In the genomic region with DNA sequence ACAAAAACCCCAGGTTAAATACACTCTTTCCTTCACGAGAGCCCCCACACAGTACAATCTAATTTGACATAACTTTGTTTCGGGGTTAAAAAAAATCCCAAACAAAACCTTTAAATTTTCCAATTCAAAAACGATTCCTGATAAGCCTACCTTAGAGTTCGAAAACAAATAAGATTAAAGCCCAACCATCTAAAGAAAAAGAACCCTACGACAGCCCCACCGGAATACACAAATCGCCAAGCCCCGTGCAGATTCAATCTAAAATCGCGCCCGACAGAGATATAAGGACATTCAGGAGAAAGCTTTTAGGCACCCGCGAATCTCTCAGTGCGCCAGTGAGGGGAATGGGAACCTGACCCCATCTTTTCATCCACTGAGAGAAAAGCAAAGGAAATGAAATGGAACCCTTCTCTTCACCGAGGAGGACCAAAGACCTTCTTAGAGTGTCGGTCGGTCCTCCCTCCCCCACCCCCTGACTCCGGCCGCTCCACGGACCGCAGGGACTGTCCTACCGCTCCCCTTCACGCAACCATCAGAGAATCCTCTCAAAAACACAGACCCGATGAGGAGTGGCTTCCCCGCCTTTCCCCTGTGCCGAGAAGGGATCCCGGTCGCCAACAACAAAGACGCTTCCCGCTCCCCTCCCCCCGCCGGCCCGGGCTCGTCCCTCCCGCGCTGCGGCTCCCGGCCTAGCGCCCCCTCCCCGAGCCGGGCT, we compare ENCODE assay signal across 8 cellular contexts. TPM values are rescaled to one million over a fixed set of nuclear protein-coding genes. Genes with fewer than 3 reads are reported as not detected.
DNase-seq lines count a peak whose midpoint lies in the region; ATAC-seq, FAIRE-seq and TF ChIP-seq lines count a peak whose summit lies in the region.

No MANE protein-coding gene starts in this region.

- TF ChIP-seq POLR2A in A549 (IDR thresholded peaks at IDR 0.05; ENCODE audit: low read length) (no peak), GM12878 (IDR thresholded peaks at IDR 0.05; ENCODE audit: low read depth, low read length) (no peak)

- intact Hi-C loops in GM12878 (cut with micrococcal nuclease; ENCODE audit: unreplicated experiment) = loop anchor here (2.0 to 5.0 kb wide), 3 partner anchors 15 to 282 kb away; no protein-coding TSS in a partner anchor

- H3K79me2 ChIP-seq in SK-N-SH (ENCODE audit: insufficient read depth) (peaks cover 82% of the 10 kb centered on the region), GM12878 (ENCODE audit: control insufficient read depth, insufficient read depth, low read length) (peaks cover 89% of the 10 kb centered on the region)

- peak overlapping the region; percentile 88 for H3K9ac ChIP-seq in SK-N-SH
- peak overlapping the region; percentile 84 for H3K9ac ChIP-seq in GM12878 (ENCODE audit: control insufficient read depth, insufficient read depth, low read length)

- in situ Hi-C loops in GM12878 (cut with MboI) = loop anchor here (25.0 kb wide), 2 partner anchors 1498 to 1648 kb away; a partner anchor contains a TSS

- 1% methylated on average over 27 of the region's 41 CpGs for WGBS in A549 (ENCODE audit: missing lambda C conversion rate)
- WGBS in SK-N-SH (ENCODE audit: low lambda C conversion rate) = 1% methylated on average over 22 of the region's 41 CpGs
- WGBS in GM12878 (ENCODE audit: insufficient coverage, insufficient replicate concordance, low lambda C conversion rate, missing lambda C conversion rate) = under 1% methylated on average over 20 of the region's 41 CpGs

- CTCF ChIA-PET in A549 (lab: Yijun Ruan, JAX) (interaction anchor here (0.6 to 1.4 kb wide), 2 partner anchors 11 to 122 kb away, joined by 3 read pairs; no protein-coding TSS in a partner anchor), SK-N-SH (lab: Yijun Ruan, JAX) (no interaction called here), GM12878 (lab: Yijun Ruan, JAX) (interaction anchor here (0.6 kb wide), 1 partner anchor 16 kb away, joined by 3 read pairs; no protein-coding TSS in a partner anchor)

- H2AFZ ChIP-seq in SK-N-SH (ENCODE audit: low read depth) (peak overlapping the region; percentile 57), GM12878 (ENCODE audit: control insufficient read depth, low read depth, low read length) (peak overlapping the region; percentile 69)

- ATAC-seq in A549 = peak; percentile 12 to 36
- ATAC-seq in GM18498 (IDR thresholded peaks at IDR 0.05; ENCODE audit: unreplicated experiment) = peak; percentile 2
- ATAC-seq in HG03558 (IDR thresholded peaks at IDR 0.05; ENCODE audit: extremely low read depth, unreplicated experiment) = peak; percentile 2
- ATAC-seq in GM12878 = peak; percentile 13

- RAD21 ChIA-PET in GM12878 (lab: Charles Lee; ENCODE audit: unreplicated experiment) = no interaction called here

- DNase-seq in A549 (ENCODE audit: low read depth in 1 of 2, low spot score in 1 of 2) (peak; percentile 35 to 46), SK-N-SH (peak; percentile 70), GM12878 (ENCODE audit: low read depth, low spot score) (no peak), hippocampal formation (lab: John Stamatoyannopoulos, UW) (peak; percentile 48 to 61), putamen (ENCODE audit: low spot score) (peak; percentile 72), DMS79 (lab: John Stamatoyannopoulos, UW) (no peak)

- H4K20me1 ChIP-seq in SK-N-SH (ENCODE audit: insufficient read depth) (peaks cover 46% of the 10 kb centered on the region), GM12878 (ENCODE audit: control insufficient read depth, insufficient read depth) (no peaks in the 10 kb centered on the region)

- H3K9me3 ChIP-seq in A549 (no peaks in the 10 kb centered on the region), SK-N-SH (no peaks in the 10 kb centered on the region), GM12878 (replicated peaks; ENCODE audit: control insufficient read depth, insufficient read depth, low read length) (no peaks in the 10 kb centered on the region)

- TF ChIP-seq EP300 in A549 (IDR thresholded peaks at IDR 0.05) (no peak), SK-N-SH (IDR thresholded peaks at IDR 0.05; ENCODE audit: borderline replicate concordance in 1 of 2, low read depth in 1 of 2, low read length in 1 of 2) (no peak), GM12878 (IDR thresholded peaks at IDR 0.05; ENCODE audit: borderline replicate concordance in 1 of 2, control insufficient read depth in 1 of 2, low read depth in 2 of 2, low read length in 2 of 2) (no peak)

- H3K27ac ChIP-seq in A549 (peak overlapping the region; percentile 84 to 94), SK-N-SH (ENCODE audit: low read depth in 2 of 2, low read length in 1 of 2) (peak overlapping the region; percentile 85 to 94), GM12878 (ENCODE audit: control insufficient read depth, insufficient read depth) (peak overlapping the region; percentile 71)

- H3K9me2 ChIP-seq in SK-N-SH = no peaks in the 10 kb centered on the region

- no peaks in the 10 kb centered on the region for H3K36me3 ChIP-seq in SK-N-SH (replicated peaks in 1 of 2; ENCODE audit: control insufficient read depth in 1 of 2, insufficient read depth in 2 of 2, low read length in 1 of 2)
- H3K36me3 ChIP-seq in GM12878 (ENCODE audit: control insufficient read depth in 2 of 2, insufficient read depth in 2 of 2, low read length in 1 of 2) = no peaks in the 10 kb centered on the region

- SMC1A ChIA-PET in GM12878 (lab: Charles Lee; ENCODE audit: uncharacterized antibody, unreplicated experiment) = interaction anchor here (1.0 kb wide), 1 partner anchor 16 kb away, joined by 3 read pairs; no protein-coding TSS in a partner anchor

- H3K4me1 ChIP-seq in A549 = peaks cover 31% of the 10 kb centered on the region; the same call in 2 of the 3 replicates
- H3K4me1 ChIP-seq in SK-N-SH (ENCODE audit: control insufficient read depth in 1 of 2, insufficient read depth in 2 of 2, low read depth in 1 of 2, low read length in 1 of 2) = peaks cover 0 to 7% of the 10 kb centered on the region in 2 experiments; a peak in 2 of 4 replicates
- no peaks in the 10 kb centered on the region; the same call in 1 of the 2 replicates for H3K4me1 ChIP-seq in GM12878 (ENCODE audit: control insufficient read depth, insufficient read depth, low read length)

- H3F3A ChIP-seq in SK-N-SH (replicated peaks; ENCODE audit: insufficient read depth) = peaks cover 13% of the 10 kb centered on the region

- TSS peak; percentile 61 for BruUV-seq in GM12878 (replicated peaks; lab: Mats Ljungman, UMichigan)

- POLR2A ChIA-PET in A549 (lab: Yijun Ruan, JAX) (interaction anchor here (1.4 to 1.8 kb wide), 4 partner anchors 14 to 115 kb away, joined by 6 to 9 read pairs (median 8); no protein-coding TSS in a partner anchor), SK-N-SH (lab: Yijun Ruan, JAX) (interaction anchor here (1.3 kb wide), 1 partner anchor 15 kb away, joined by 4 read pairs; no protein-coding TSS in a partner anchor), GM12878 (lab: Charles Lee) (interaction anchor here (0.7 to 1.4 kb wide), 2 partner anchors 10 to 455 kb away, joined by 3 read pairs; a partner anchor contains a TSS)

- H3K4me2 ChIP-seq in A549 = peak overlapping the region; percentile 89
- peak overlapping the region; percentile 83 for H3K4me2 ChIP-seq in SK-N-SH
- H3K4me2 ChIP-seq in GM12878 (ENCODE audit: control insufficient read depth, insufficient read depth) = peak overlapping the region; percentile 83

- FAIRE-seq in A549 (lab: Jason Lieb, UNC) (no peak), GM12878 (lab: Jason Lieb, UNC) (no peak)

- H3K4me3 ChIP-seq in A549 = peak overlapping the region; percentile 89
- peak overlapping the region; percentile 73 to 91 for H3K4me3 ChIP-seq in SK-N-SH (ENCODE audit: low read depth in 2 of 2, low read length in 1 of 2)
- peak overlapping the region; percentile 91 for H3K4me3 ChIP-seq in GM12878

- TF ChIP-seq CTCF in A549 (IDR thresholded peaks at IDR 0.05) (no peak), SK-N-SH (IDR thresholded peaks at IDR 0.05) (no peak), GM12878 (IDR thresholded peaks at IDR 0.05 in 2 of 3, conservative IDR thresholded peaks at IDR 0.05 in 1 of 3; ENCODE audit: control insufficient read depth in 2 of 3, extremely low read depth in 1 of 3, insufficient read depth in 1 of 3, low read depth in 3 of 3, low read length in 3 of 3) (no peak)

- H3K27me3 ChIP-seq in SK-N-SH (ENCODE audit: insufficient read depth) (no peaks in the 10 kb centered on the region), GM12878 (replicated peaks in 1 of 2; ENCODE audit: control insufficient read depth in 2 of 2, insufficient read depth in 2 of 2, low read length in 1 of 2) (no peaks in the 10 kb centered on the region)

- TF ChIP-seq RAD21 in A549 (conservative IDR thresholded peaks at IDR 0.05 in 1 of 2, IDR thresholded peaks at IDR 0.05 in 1 of 2) (no peak), SK-N-SH (IDR thresholded peaks at IDR 0.05; ENCODE audit: low read length) (no peak), GM12878 (IDR thresholded peaks at IDR 0.05; ENCODE audit: insufficient read depth, low read depth, low read length) (no peak)

RNA-seq across cellular contexts. Expression of a gene that starts 0.9 kb away (rescaled TPM):
- polyA plus RNA-seq in A549 (2011; rRNA removed) = 24.7 and 25.3 TPM in 2 replicates
- 8.0 and 10.3 TPM in 2 replicates for polyA plus RNA-seq in A549 (2012; cell fraction: cytosol; rRNA removed)
- polyA plus RNA-seq in A549 (2012; cell fraction: nucleus; rRNA removed) = 6.3 and 8.2 TPM in 2 replicates
- 14.6 to 16.6 TPM (median 14.9 TPM) in 3 replicates for polyA plus RNA-seq in A549 (2017; fragmentation: RNase III; extraction: RNeasy Plus Mini Kit Qiagen cat#74134 plus additional on column Dnase treatment)
- polyA minus RNA-seq in A549 (2011; rRNA and poly(A)+ RNA removed) = 16.2 and 16.3 TPM in 2 replicates
- polyA plus RNA-seq in SK-N-SH (2012; rRNA removed) = 7.3 and 9.8 TPM in 2 replicates
- 9.5 and 10.2 TPM in 2 replicates for polyA plus RNA-seq in SK-N-SH (2012; cell fraction: cytosol; rRNA removed)
- 6.3 and 7.9 TPM in 2 replicates for polyA plus RNA-seq in SK-N-SH (2012; cell fraction: nucleus; rRNA removed)
- total RNA-seq in GM12878 (2013; cell fraction: nucleolus; rRNA removed) = 12.8 and 13.9 TPM in 2 replicates
- 16.6 and 19.1 TPM in 2 replicates for total RNA-seq in GM12878 (2014; rRNA removed)
- 15.7 and 16.0 TPM in 2 replicates for total RNA-seq in GM12878 (2014; rRNA removed; fragmentation: Illumina TruSeq; extraction: Trizol)
- 16.8 and 17.4 TPM in 2 replicates for total RNA-seq in GM12878 (2021)
- polyA plus RNA-seq in GM12878 (2011; ENCODE audit: low read depth) = 4.4 TPM
- polyA plus RNA-seq in GM12878 (2011; rRNA removed) = 16.5 and 18.4 TPM in 2 replicates
- polyA plus RNA-seq in GM12878 (2011; cell fraction: cytosol; rRNA removed) = 10.3 and 11.2 TPM in 2 replicates
- polyA plus RNA-seq in GM12878 (2011; cell fraction: nucleus; rRNA removed) = 5.7 and 7.6 TPM in 2 replicates
- polyA plus RNA-seq in GM12878 (2012) = 6.0 and 9.8 TPM in 2 replicates
- polyA plus RNA-seq in GM12878 (2014; fragmentation: Illumina TruSeq; extraction: Trizol) = 12.3 and 14.7 TPM in 2 replicates
- polyA plus RNA-seq in GM12878 (2014; fragmentation: Nextera tagmentation; extraction: Ambion mirVana) = 1 to 10 TPM; 3.5 to 6.9 TPM
- polyA plus RNA-seq in GM12878 (2014; rRNA removed) = 13.5 and 17.6 TPM in 2 replicates
- polyA plus RNA-seq in GM12878 (2016; fragmentation: Nextera tagmentation; extraction: Ambion mirVana) = 10 to 100 TPM; 20.0 to 21.4 TPM
- polyA minus RNA-seq in GM12878 (2011; rRNA and poly(A)+ RNA removed) = 21.9 and 39.4 TPM in 2 replicates
- polyA minus RNA-seq in GM12878 (2011; cell fraction: cytosol; rRNA and poly(A)+ RNA removed) = 9.6 and 10.4 TPM in 2 replicates
- 6.4 and 8.9 TPM in 2 replicates for polyA minus RNA-seq in GM12878 (2011; cell fraction: nucleus; rRNA and poly(A)+ RNA removed)

RNA-seq across cellular contexts. Expression of a gene that starts 1.4 kb away (rescaled TPM):
- 15.1 and 24.6 TPM in 2 replicates for polyA plus RNA-seq in A549 (2011; rRNA removed)
- 7.6 and 7.8 TPM in 2 replicates for polyA plus RNA-seq in A549 (2012; cell fraction: cytosol; rRNA removed)
- 2.4 and 3.0 TPM in 2 replicates for polyA plus RNA-seq in A549 (2012; cell fraction: nucleus; rRNA removed)
- 15.9 to 19.0 TPM (median 16.9 TPM) in 3 replicates for polyA plus RNA-seq in A549 (2017; fragmentation: RNase III; extraction: RNeasy Plus Mini Kit Qiagen cat#74134 plus additional on column Dnase treatment)
- polyA minus RNA-seq in A549 (2011; rRNA and poly(A)+ RNA removed) = 5.1 and 5.4 TPM in 2 replicates
- polyA plus RNA-seq in SK-N-SH (2012; rRNA removed) = 11.1 and 14.4 TPM in 2 replicates
- polyA plus RNA-seq in SK-N-SH (2012; cell fraction: cytosol; rRNA removed) = 18.0 and 25.2 TPM in 2 replicates
- polyA plus RNA-seq in SK-N-SH (2012; cell fraction: nucleus; rRNA removed) = 4.9 and 8.3 TPM in 2 replicates
- total RNA-seq in GM12878 (2013; cell fraction: nucleolus; rRNA removed) = 12.3 and 13.7 TPM in 2 replicates
- total RNA-seq in GM12878 (2014; rRNA removed) = 11.7 and 13.4 TPM in 2 replicates
- 22.0 and 22.5 TPM in 2 replicates for total RNA-seq in GM12878 (2014; rRNA removed; fragmentation: Illumina TruSeq; extraction: Trizol)
- 9.0 and 9.1 TPM in 2 replicates for total RNA-seq in GM12878 (2021)
- polyA plus RNA-seq in GM12878 (2011; ENCODE audit: low read depth) = 7.8 TPM
- 15.2 and 19.4 TPM in 2 replicates for polyA plus RNA-seq in GM12878 (2011; rRNA removed)
- polyA plus RNA-seq in GM12878 (2011; cell fraction: cytosol; rRNA removed) = 9.1 and 9.5 TPM in 2 replicates
- polyA plus RNA-seq in GM12878 (2011; cell fraction: nucleus; rRNA removed) = 5.0 and 5.6 TPM in 2 replicates
- polyA plus RNA-seq in GM12878 (2012) = 9.8 and 11.8 TPM in 2 replicates
- 22.6 and 30.2 TPM in 2 replicates for polyA plus RNA-seq in GM12878 (2014; fragmentation: Illumina TruSeq; extraction: Trizol)
- 10 to 100 TPM; 16.6 to 16.7 TPM for polyA plus RNA-seq in GM12878 (2014; fragmentation: Nextera tagmentation; extraction: Ambion mirVana)
- polyA plus RNA-seq in GM12878 (2014; rRNA removed) = 14.7 and 16.3 TPM in 2 replicates
- 10 to 100 TPM; 16.2 to 16.6 TPM for polyA plus RNA-seq in GM12878 (2016; fragmentation: Nextera tagmentation; extraction: Ambion mirVana)
- polyA minus RNA-seq in GM12878 (2011; rRNA and poly(A)+ RNA removed) = 5.6 and 5.9 TPM in 2 replicates
- polyA minus RNA-seq in GM12878 (2011; cell fraction: cytosol; rRNA and poly(A)+ RNA removed) = 4.4 and 6.0 TPM in 2 replicates
- 6.5 and 12.8 TPM in 2 replicates for polyA minus RNA-seq in GM12878 (2011; cell fraction: nucleus; rRNA and poly(A)+ RNA removed)

Comparison
In these comparisons a context has a peak if more than half of its experiments do, and no peak if none do; other contexts are left out.
1. DNase-seq: peak in A549 (2 of 2), SK-N-SH (single experiment), hippocampal formation (2 of 2) and putamen (single experiment); none in GM12878 (single experiment) and DMS79 (single experiment).
2. Peak in every context shown above with its lines, with median percentiles within 50 percentile points of each other: ATAC-seq, H3K27ac ChIP-seq, H3K4me2 ChIP-seq and H3K4me3 ChIP-seq.